In the genomic region with DNA sequence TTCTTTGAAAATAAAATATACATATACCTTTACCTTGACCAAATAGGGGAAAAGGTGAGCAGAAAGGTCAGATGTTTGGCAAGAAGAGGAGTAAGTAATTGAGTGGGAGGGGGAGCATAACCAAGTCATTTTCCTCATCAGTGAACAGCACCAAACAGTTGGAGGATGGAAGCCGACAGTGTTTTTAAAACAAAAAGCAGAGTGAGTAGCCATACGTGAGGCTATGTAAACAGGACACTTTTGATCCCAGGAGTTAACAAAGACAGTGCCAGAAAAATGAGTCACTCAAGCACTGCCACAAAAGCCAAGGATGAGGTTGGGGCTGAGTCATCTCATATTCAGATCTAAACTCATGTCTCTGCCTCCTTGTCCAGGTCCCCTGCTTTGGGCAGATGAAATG, we compare ENCODE assay signal across 1 cellular context.
TF ChIP-seq lines count a peak whose summit lies in the region.

No MANE protein-coding gene starts in this region.

TF ChIP-seq in HepG2, 621 proteins besides CTCF, POLR2A, EP300 and RAD21 (continued from another document):
- TF ChIP-seq, protein P1, sequence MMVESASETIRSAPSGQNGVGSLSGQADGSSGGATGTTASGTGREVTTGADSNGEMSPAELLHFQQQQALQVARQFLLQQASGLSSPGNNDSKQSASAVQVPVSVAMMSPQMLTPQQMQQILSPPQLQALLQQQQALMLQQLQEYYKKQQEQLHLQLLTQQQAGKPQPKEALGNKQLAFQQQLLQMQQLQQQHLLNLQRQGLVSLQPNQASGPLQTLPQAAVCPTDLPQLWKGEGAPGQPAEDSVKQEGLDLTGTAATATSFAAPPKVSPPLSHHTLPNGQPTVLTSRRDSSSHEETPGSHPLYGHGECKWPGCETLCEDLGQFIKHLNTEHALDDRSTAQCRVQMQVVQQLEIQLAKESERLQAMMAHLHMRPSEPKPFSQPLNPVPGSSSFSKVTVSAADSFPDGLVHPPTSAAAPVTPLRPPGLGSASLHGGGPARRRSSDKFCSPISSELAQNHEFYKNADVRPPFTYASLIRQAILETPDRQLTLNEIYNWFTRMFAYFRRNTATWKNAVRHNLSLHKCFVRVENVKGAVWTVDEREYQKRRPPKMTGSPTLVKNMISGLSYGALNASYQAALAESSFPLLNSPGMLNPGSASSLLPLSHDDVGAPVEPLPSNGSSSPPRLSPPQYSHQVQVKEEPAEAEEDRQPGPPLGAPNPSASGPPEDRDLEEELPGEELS (CRISPR knock-in tag; IDR thresholded peaks at IDR 0.05), result 0 out of 2 replicates have a peak, but pooled peaks have one; percentile 27
- no peak for TF ChIP-seq SIN3A (IDR thresholded peaks at IDR 0.05; ENCODE audit: borderline replicate concordance, low read depth, low read length)
- no peak for TF ChIP-seq TEAD2 (CRISPR knock-in tag; IDR thresholded peaks at IDR 0.05)
- no peak for TF ChIP-seq XBP1 (CRISPR knock-in tag; IDR thresholded peaks at IDR 0.05)
- no peak for TF ChIP-seq PBX3 (CRISPR knock-in tag; IDR thresholded peaks at IDR 0.05; ENCODE audit: borderline replicate concordance)
- no peak for TF ChIP-seq EED (CRISPR knock-in tag; IDR thresholded peaks at IDR 0.05)
- no peak for TF ChIP-seq ZNF282 (IDR thresholded peaks at IDR 0.05; ENCODE audit: partially characterized antibody)
- TF ChIP-seq SOX13 (IDR thresholded peaks at IDR 0.05), result no peak
- TF ChIP-seq SOX13 (CRISPR knock-in tag; conservative IDR thresholded peaks at IDR 0.05 in 1 of 2, IDR thresholded peaks at IDR 0.05 in 1 of 2), result peak in 1 of 2 experiments; percentile 75; a peak in 2 of 4 replicates
- no peak for TF ChIP-seq IKZF4 (CRISPR knock-in tag; IDR thresholded peaks at IDR 0.05; ENCODE audit: borderline replicate concordance, low read depth, not compliant biosample characterization)
- TF ChIP-seq HMGA1 (CRISPR knock-in tag; conservative IDR thresholded peaks at IDR 0.05), result no peak
- no peak for TF ChIP-seq SMC3 (IDR thresholded peaks at IDR 0.05; ENCODE audit: low read length)
- TF ChIP-seq SNRNP70 (IDR thresholded peaks at IDR 0.05; ENCODE audit: low read depth, low read length), result no peak
- no peak for TF ChIP-seq MZF1 (CRISPR knock-in tag; IDR thresholded peaks at IDR 0.05; ENCODE audit: borderline replicate concordance)
- TF ChIP-seq ZNF816 (CRISPR knock-in tag; IDR thresholded peaks at IDR 0.05; ENCODE audit: borderline replicate concordance), result no peak
- TF ChIP-seq SNAI1 (CRISPR knock-in tag; IDR thresholded peaks at IDR 0.05; ENCODE audit: borderline replicate concordance), result no peak
- TF ChIP-seq SAP130 (CRISPR knock-in tag; IDR thresholded peaks at IDR 0.05; ENCODE audit: low read depth), result peak; percentile 23; the same call in 1 of the 2 replicates
- TF ChIP-seq, protein P2, sequence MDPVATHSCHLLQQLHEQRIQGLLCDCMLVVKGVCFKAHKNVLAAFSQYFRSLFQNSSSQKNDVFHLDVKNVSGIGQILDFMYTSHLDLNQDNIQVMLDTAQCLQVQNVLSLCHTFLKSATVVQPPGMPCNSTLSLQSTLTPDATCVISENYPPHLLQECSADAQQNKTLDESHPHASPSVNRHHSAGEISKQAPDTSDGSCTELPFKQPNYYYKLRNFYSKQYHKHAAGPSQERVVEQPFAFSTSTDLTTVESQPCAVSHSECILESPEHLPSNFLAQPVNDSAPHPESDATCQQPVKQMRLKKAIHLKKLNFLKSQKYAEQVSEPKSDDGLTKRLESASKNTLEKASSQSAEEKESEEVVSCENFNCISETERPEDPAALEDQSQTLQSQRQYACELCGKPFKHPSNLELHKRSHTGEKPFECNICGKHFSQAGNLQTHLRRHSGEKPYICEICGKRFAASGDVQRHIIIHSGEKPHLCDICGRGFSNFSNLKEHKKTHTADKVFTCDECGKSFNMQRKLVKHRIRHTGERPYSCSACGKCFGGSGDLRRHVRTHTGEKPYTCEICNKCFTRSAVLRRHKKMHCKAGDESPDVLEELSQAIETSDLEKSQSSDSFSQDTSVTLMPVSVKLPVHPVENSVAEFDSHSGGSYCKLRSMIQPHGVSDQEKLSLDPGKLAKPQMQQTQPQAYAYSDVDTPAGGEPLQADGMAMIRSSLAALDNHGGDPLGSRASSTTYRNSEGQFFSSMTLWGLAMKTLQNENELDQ (CRISPR knock-in tag; IDR thresholded peaks at IDR 0.05; ENCODE audit: borderline replicate concordance), result no peak
- no peak for TF ChIP-seq POLR2AphosphoS5 (IDR thresholded peaks at IDR 0.05; ENCODE audit: low read depth, low read length)
- no peak for TF ChIP-seq HIVEP1 (CRISPR knock-in tag; IDR thresholded peaks at IDR 0.05)
- no peak for TF ChIP-seq ZNF501 (CRISPR knock-in tag; IDR thresholded peaks at IDR 0.05)
- TF ChIP-seq, protein P3, sequence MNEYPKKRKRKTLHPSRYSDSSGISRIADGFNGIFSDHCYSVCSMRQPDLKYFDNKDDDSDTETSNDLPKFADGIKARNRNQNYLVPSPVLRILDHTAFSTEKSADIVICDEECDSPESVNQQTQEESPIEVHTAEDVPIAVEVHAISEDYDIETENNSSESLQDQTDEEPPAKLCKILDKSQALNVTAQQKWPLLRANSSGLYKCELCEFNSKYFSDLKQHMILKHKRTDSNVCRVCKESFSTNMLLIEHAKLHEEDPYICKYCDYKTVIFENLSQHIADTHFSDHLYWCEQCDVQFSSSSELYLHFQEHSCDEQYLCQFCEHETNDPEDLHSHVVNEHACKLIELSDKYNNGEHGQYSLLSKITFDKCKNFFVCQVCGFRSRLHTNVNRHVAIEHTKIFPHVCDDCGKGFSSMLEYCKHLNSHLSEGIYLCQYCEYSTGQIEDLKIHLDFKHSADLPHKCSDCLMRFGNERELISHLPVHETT (CRISPR knock-in tag; conservative IDR thresholded peaks at IDR 0.05), result no peak
- TF ChIP-seq RFXANK (CRISPR knock-in tag; IDR thresholded peaks at IDR 0.05), result no peak
- no peak for TF ChIP-seq ZNF101 (CRISPR knock-in tag; IDR thresholded peaks at IDR 0.05; ENCODE audit: borderline replicate concordance, low read depth)
- no peak for TF ChIP-seq ZNF121 (CRISPR knock-in tag; IDR thresholded peaks at IDR 0.05)
- no peak for TF ChIP-seq CENPT (CRISPR knock-in tag; IDR thresholded peaks at IDR 0.05; ENCODE audit: low read depth)
- TF ChIP-seq RBM39 (IDR thresholded peaks at IDR 0.05; ENCODE audit: low read depth, low read length, poor library complexity, severe bottlenecking), result no peak
- TF ChIP-seq HCFC1 (IDR thresholded peaks at IDR 0.05; ENCODE audit: low read depth, low read length), result no peak
- no peak for TF ChIP-seq HNRNPK (IDR thresholded peaks at IDR 0.05; ENCODE audit: low read depth, low read length, poor library complexity, severe bottlenecking)
- no peak for TF ChIP-seq FOXA1 (IDR thresholded peaks at IDR 0.05)
- TF ChIP-seq FOXA1 (CRISPR knock-in tag; IDR thresholded peaks at IDR 0.05), result peak; percentile 58
TF ChIP-seq in HepG2: peak in this region for 22.
